ENCODE assay signal across 1 cellular context in genomic region chr1:31961536-31961935, GRCh38.
A peak's percentile ranks its signal among the peaks of the same experiment; 100 is the strongest.
TF ChIP-seq lines count a peak whose summit lies in the region.

No MANE protein-coding gene starts in this region.

TF ChIP-seq in GM12878, 131 proteins besides CTCF, POLR2A, EP300 and RAD21 (continued from another document):
- TF ChIP-seq, protein P1, sequence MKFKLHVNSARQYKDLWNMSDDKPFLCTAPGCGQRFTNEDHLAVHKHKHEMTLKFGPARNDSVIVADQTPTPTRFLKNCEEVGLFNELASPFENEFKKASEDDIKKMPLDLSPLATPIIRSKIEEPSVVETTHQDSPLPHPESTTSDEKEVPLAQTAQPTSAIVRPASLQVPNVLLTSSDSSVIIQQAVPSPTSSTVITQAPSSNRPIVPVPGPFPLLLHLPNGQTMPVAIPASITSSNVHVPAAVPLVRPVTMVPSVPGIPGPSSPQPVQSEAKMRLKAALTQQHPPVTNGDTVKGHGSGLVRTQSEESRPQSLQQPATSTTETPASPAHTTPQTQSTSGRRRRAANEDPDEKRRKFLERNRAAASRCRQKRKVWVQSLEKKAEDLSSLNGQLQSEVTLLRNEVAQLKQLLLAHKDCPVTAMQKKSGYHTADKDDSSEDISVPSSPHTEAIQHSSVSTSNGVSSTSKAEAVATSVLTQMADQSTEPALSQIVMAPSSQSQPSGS (IDR thresholded peaks at IDR 0.05; ENCODE audit: low read length), result peak; percentile 68; the same call in 1 of the 2 replicates
- TF ChIP-seq EED (IDR thresholded peaks at IDR 0.05; ENCODE audit: low read depth), result peak; percentile 47; the same call in 1 of the 2 replicates
- no peak for TF ChIP-seq RFX5 (IDR thresholded peaks at IDR 0.05; ENCODE audit: low read depth, low read length)
- TF ChIP-seq IKZF2 (IDR thresholded peaks at IDR 0.05), result peak; percentile 54 to 70; a peak in 3 of 4 replicates
- TF ChIP-seq PML (IDR thresholded peaks at IDR 0.05; ENCODE audit: low read length), result no peak
- TF ChIP-seq RUNX3 (IDR thresholded peaks at IDR 0.05; ENCODE audit: low read length), result peak; percentile 58
- TF ChIP-seq TCF12 (IDR thresholded peaks at IDR 0.05; ENCODE audit: low read depth, low read length), result no peak
- no peak for TF ChIP-seq ZNF274 (IDR thresholded peaks at IDR 0.05; ENCODE audit: insufficient read depth, insufficient read length)
- TF ChIP-seq CHD1 (IDR thresholded peaks at IDR 0.05; ENCODE audit: low read depth, low read length), result no peak
- peak; percentile 36; the same call in 1 of the 2 replicates for TF ChIP-seq SPI1 (IDR thresholded peaks at IDR 0.05; ENCODE audit: borderline replicate concordance, insufficient read depth, low read depth, low read length)
- no peak for TF ChIP-seq CREB1 (IDR thresholded peaks at IDR 0.05; ENCODE audit: low read depth)
- peak; percentile 61 for TF ChIP-seq MTA2 (IDR thresholded peaks at IDR 0.05; ENCODE audit: low read depth)
- no peak for TF ChIP-seq ZNF217 (IDR thresholded peaks at IDR 0.05)
- peak; percentile 45; the same call in 1 of the 2 replicates for TF ChIP-seq IKZF1 (conservative IDR thresholded peaks at IDR 0.05)
- no peak for TF ChIP-seq NRF1 (conservative IDR thresholded peaks at IDR 0.05; ENCODE audit: low read depth, low read length)
- TF ChIP-seq REST (IDR thresholded peaks at IDR 0.05; ENCODE audit: low read depth, low read length), result no peak
- TF ChIP-seq SIX5 (IDR thresholded peaks at IDR 0.05; ENCODE audit: low read depth, low read length, severe bottlenecking), result no peak
- TF ChIP-seq ZNF24 (IDR thresholded peaks at IDR 0.05), result no peak
- TF ChIP-seq, protein P2, sequence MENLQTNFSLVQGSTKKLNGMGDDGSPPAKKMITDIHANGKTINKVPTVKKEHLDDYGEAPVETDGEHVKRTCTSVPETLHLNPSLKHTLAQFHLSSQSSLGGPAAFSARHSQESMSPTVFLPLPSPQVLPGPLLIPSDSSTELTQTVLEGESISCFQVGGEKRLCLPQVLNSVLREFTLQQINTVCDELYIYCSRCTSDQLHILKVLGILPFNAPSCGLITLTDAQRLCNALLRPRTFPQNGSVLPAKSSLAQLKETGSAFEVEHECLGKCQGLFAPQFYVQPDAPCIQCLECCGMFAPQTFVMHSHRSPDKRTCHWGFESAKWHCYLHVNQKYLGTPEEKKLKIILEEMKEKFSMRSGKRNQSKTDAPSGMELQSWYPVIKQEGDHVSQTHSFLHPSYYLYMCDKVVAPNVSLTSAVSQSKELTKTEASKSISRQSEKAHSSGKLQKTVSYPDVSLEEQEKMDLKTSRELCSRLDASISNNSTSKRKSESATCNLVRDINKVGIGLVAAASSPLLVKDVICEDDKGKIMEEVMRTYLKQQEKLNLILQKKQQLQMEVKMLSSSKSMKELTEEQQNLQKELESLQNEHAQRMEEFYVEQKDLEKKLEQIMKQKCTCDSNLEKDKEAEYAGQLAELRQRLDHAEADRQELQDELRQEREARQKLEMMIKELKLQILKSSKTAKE (IDR thresholded peaks at IDR 0.05; ENCODE audit: low read depth, poor library complexity, severe bottlenecking), result peak; percentile 32
- no peak for TF ChIP-seq KAT2A (conservative IDR thresholded peaks at IDR 0.05; ENCODE audit: control insufficient read depth, low read depth, low read length)
- 0 out of 2 replicates have a peak, but pooled peaks have one; percentile 4 for TF ChIP-seq TAF1 (IDR thresholded peaks at IDR 0.05; ENCODE audit: borderline replicate concordance, low read depth, low read length)
- 0 out of 2 replicates have a peak, but pooled peaks have one; percentile 17 for TF ChIP-seq ATF7 (IDR thresholded peaks at IDR 0.05; ENCODE audit: low read depth)
